Comparison of ENCODE assay signal across 24 cellular contexts in genomic region chr17:57152916-57153528, GRCh38.
DNase-seq lines count a peak whose midpoint lies in the region; ATAC-seq, FAIRE-seq and TF ChIP-seq lines count a peak whose summit lies in the region.
"Had no signal": no experiment of that assay in that cellular context is flagged by ENCODE, and none has a peak within 500 bp of the region (broad histone marks: within the 10 kb centered on the region; RNA-seq: fewer than 3 reads in every experiment).

No MANE protein-coding gene starts in this region.

- no peak for ATAC-seq in K562
- no peak for ATAC-seq in GM21619 (IDR thresholded peaks at IDR 0.05; ENCODE audit: unreplicated experiment)
- no peak for ATAC-seq in body of pancreas
- ATAC-seq: A549, GM12878, GM23338 had no signal

- no peak overlapping the region for H3K4me3 ChIP-seq in K562
- no peak overlapping the region for H3K4me3 ChIP-seq in body of pancreas
- H3K4me3 ChIP-seq: A549; BLaER1 treated with 17β-estradiol and CSF1 and Interleukin-3, amounts not matched to agents 10 nM and 100 nM; GM12878; GM23338; HAP-1 had no signal

- no TSS peak for BruUV-seq in K562 (replicated peaks; lab: Mats Ljungman, UMichigan)

- no peak for TF ChIP-seq CTCF in K562 (IDR thresholded peaks at IDR 0.05 in 2 of 3, conservative IDR thresholded peaks at IDR 0.05 in 1 of 3; ENCODE audit: insufficient read depth in 2 of 3, low read depth in 1 of 3, low read length in 3 of 3)
- no peak for TF ChIP-seq CTCF in body of pancreas (IDR thresholded peaks at IDR 0.05)

- in situ Hi-C loops in K562 (cut with MboI) = no loop called here

- no peak overlapping the region for H2AFZ ChIP-seq in K562 (ENCODE audit: low read depth, low read length)
- H2AFZ ChIP-seq: GM23338 had no signal

- H3K79me2 ChIP-seq in K562 (ENCODE audit: control insufficient read depth, insufficient read depth, low read length) = no peaks in the 10 kb centered on the region

- H3K9me1 ChIP-seq in K562 (ENCODE audit: control insufficient read depth, insufficient read depth, low read length) = no peaks in the 10 kb centered on the region

- DNase-seq in COLO829 (ENCODE audit: low spot score) = peak; percentile 51
- DNase-seq in HTR-8/SVneo (ENCODE audit: insufficient read length, low spot score) = no peak
- DNase-seq in K562 (ENCODE audit: extremely low read depth in 1 of 4, low spot score in 3 of 4) = no peak
- peak; percentile 98 for DNase-seq in foreskin melanocyte
- no peak for DNase-seq in body of pancreas
- DNase-seq in DMS153 (lab: John Stamatoyannopoulos, UW) = no peak
- DNase-seq: 8988T; ACHN; AML-193; BE2C; Calu3; CD4-positive, alpha-beta T cell; CD8-positive, alpha-beta memory T cell; COR-L47; DND-41 had no signal

- 0 out of 2 replicates have a peak, but pooled peaks cover 2% of the 10 kb centered on the region for H3K9me3 ChIP-seq in K562 (replicated peaks; ENCODE audit: control insufficient read depth, insufficient read depth, low read depth, low read length)
- H3K9me3 ChIP-seq in body of pancreas = no peaks in the 10 kb centered on the region

- intact Hi-C loops in K562 (cut with micrococcal nuclease) (no loop called here), body of pancreas (cut with DNase I) (no loop called here)

- no peak for TF ChIP-seq POLR2A in K562 (conservative IDR thresholded peaks at IDR 0.05)
- TF ChIP-seq POLR2A in body of pancreas (IDR thresholded peaks at IDR 0.05) = no peak

- no peak for TF ChIP-seq RAD21 in K562 (CRISPR knock-in tag; conservative IDR thresholded peaks at IDR 0.05 in 1 of 2, IDR thresholded peaks at IDR 0.05 in 1 of 2)

- CTCF ChIA-PET in K562 (lab: Yijun Ruan, JAX; ENCODE audit: low intra/inter-chr PET ratio) = no interaction called here

- H3K9ac ChIP-seq in K562 (ENCODE audit: insufficient read depth in 1 of 2, low read depth in 2 of 2, low read length in 2 of 2) = no peak overlapping the region
- H3K9ac ChIP-seq: BLaER1 treated with 17β-estradiol and CSF1 and Interleukin-3, amounts not matched to agents 10 nM and 100 nM had no signal

- no peak overlapping the region for H3K27ac ChIP-seq in K562 (ENCODE audit: extremely low read depth, low read depth, low read length)
- no peak overlapping the region for H3K27ac ChIP-seq in body of pancreas
- H3K27ac ChIP-seq: A549; BLaER1 treated with 17β-estradiol and CSF1 and Interleukin-3, amounts not matched to agents 10 nM and 100 nM had no signal

- FAIRE-seq in HTR-8/SVneo (lab: Jason Lieb, UNC) (peak; percentile 54), K562 (lab: Jason Lieb, UNC) (no peak)
- FAIRE-seq: A549, G401.6, GM12878, GM19239, H54 had no signal

- H3K36me3 ChIP-seq in K562 (ENCODE audit: control insufficient read depth, insufficient read depth, low read length) = no peaks in the 10 kb centered on the region
- H3K36me3 ChIP-seq in body of pancreas (replicated peaks in 1 of 2; ENCODE audit: insufficient read depth in 1 of 2, low read depth in 2 of 2) = no peaks in the 10 kb centered on the region
- H3K36me3 ChIP-seq: BE2C, HAP-1 had no signal

- H3K4me2 ChIP-seq in K562 (ENCODE audit: insufficient read depth, low read length) = no peak overlapping the region
- H3K4me2 ChIP-seq: A549; BLaER1 treated with 17β-estradiol and CSF1 and Interleukin-3, amounts not matched to agents 10 nM and 100 nM; GM23338 had no signal

- H3K4me1 ChIP-seq in K562 (replicated peaks in 1 of 2; ENCODE audit: control insufficient read depth in 2 of 2, insufficient read depth in 2 of 2, low read length in 2 of 2) (peaks cover 2 to 4% of the 10 kb centered on the region in 2 experiments; a peak in 3 of 5 replicates), body of pancreas (no peaks in the 10 kb centered on the region)
- H3K4me1 ChIP-seq: A549, BE2C, HAP-1 had no signal

- H4K20me1 ChIP-seq in K562 (replicated peaks; ENCODE audit: control insufficient read depth, insufficient read depth, low read length) = no peaks in the 10 kb centered on the region
- H4K20me1 ChIP-seq: BLaER1 treated with 17β-estradiol and CSF1 and Interleukin-3, amounts not matched to agents 10 nM and 100 nM had no signal

- no peak for TF ChIP-seq EP300 in K562 (IDR thresholded peaks at IDR 0.05; ENCODE audit: low read length)

- 10% methylated on average over 7 of the region's 7 CpGs for WGBS in K562 (ENCODE audit: insufficient coverage, low coverage, missing lambda C conversion rate)
- 78 to 81% methylated on average over 7 of the region's 7 CpGs for WGBS in body of pancreas, 2 donors

- POLR2A ChIA-PET in K562 (lab: Yijun Ruan, JAX) = interaction anchor here (0.7 kb wide), 1 partner anchor 95 kb away, joined by 3 read pairs; no protein-coding TSS in a partner anchor

- H3K27me3 ChIP-seq in K562 (ENCODE audit: control insufficient read depth in 2 of 2, insufficient read depth in 2 of 2, low read length in 2 of 2) (peaks cover 34 to 49% of the 10 kb centered on the region in 2 experiments), body of pancreas (no peaks in the 10 kb centered on the region)
- H3K27me3 ChIP-seq: BE2C; BLaER1 treated with 17β-estradiol and CSF1 and Interleukin-3, amounts not matched to agents 10 nM and 100 nM had no signal

TF ChIP-seq in K562, 482 proteins besides CTCF, POLR2A, EP300 and RAD21:
- peak; percentile 28; the same call in 1 of the 2 replicates for TF ChIP-seq L3MBTL2 (IDR thresholded peaks at IDR 0.05)
- peak in 1 of 2 experiments; percentile 62 for TF ChIP-seq E2F6 (IDR thresholded peaks at IDR 0.05; ENCODE audit: borderline replicate concordance in 1 of 2, extremely low read depth in 1 of 2, insufficient read depth in 1 of 2, insufficient read length in 1 of 2, low read depth in 1 of 2, low read length in 1 of 2, poor library complexity in 1 of 2, severe bottlenecking in 1 of 2)
- TF ChIP-seq NR1H2 (CRISPR knock-in tag; IDR thresholded peaks at IDR 0.05) = no peak

Comparison
In these comparisons a context has a peak if more than half of its experiments do, and no peak if none do; other contexts are left out.
1. DNase-seq: peak in COLO829 (single experiment) and foreskin melanocyte (single experiment); none in HTR-8/SVneo (single experiment), K562 (0 of 4), body of pancreas (0 of 4) and DMS153 (single experiment).